2 cellular contexts compared by ENCODE assay signal in genomic region chr1:172400073-172400737, GRCh38.
TF ChIP-seq lines count a peak whose summit lies in the region.

No MANE protein-coding gene starts in this region.

TF ChIP-seq in A549, 52 proteins besides CTCF, POLR2A, EP300 and RAD21 (continued from another document):
- no peak for TF ChIP-seq NPAS2 (CRISPR knock-in tag; IDR thresholded peaks at IDR 0.05; ENCODE audit: borderline replicate concordance)

TF ChIP-seq in IMR-90, 13 proteins besides CTCF, POLR2A, EP300 and RAD21 (continued from another document):
- TF ChIP-seq BHLHE40 (IDR thresholded peaks at IDR 0.05; ENCODE audit: low read depth, low read length) (no peak), RCOR1 (IDR thresholded peaks at IDR 0.05; ENCODE audit: insufficient replicate concordance, low read length) (no peak), FOS (IDR thresholded peaks at IDR 0.05; ENCODE audit: low read depth, low read length) (no peak), SMC3 (IDR thresholded peaks at IDR 0.05; ENCODE audit: low read depth, low read length) (no peak), CHD1 (IDR thresholded peaks at IDR 0.05; ENCODE audit: low read depth, low read length) (no peak), RFX5 (IDR thresholded peaks at IDR 0.05; ENCODE audit: low read depth, low read length) (no peak), MAFK (IDR thresholded peaks at IDR 0.05; ENCODE audit: low read depth, low read length) (no peak), NFE2L2 (IDR thresholded peaks at IDR 0.05; ENCODE audit: low read depth, low read length) (no peak), MXI1 (IDR thresholded peaks at IDR 0.05; ENCODE audit: borderline replicate concordance, low read depth, low read length) (no peak)
- TF ChIP-seq, protein P1, sequence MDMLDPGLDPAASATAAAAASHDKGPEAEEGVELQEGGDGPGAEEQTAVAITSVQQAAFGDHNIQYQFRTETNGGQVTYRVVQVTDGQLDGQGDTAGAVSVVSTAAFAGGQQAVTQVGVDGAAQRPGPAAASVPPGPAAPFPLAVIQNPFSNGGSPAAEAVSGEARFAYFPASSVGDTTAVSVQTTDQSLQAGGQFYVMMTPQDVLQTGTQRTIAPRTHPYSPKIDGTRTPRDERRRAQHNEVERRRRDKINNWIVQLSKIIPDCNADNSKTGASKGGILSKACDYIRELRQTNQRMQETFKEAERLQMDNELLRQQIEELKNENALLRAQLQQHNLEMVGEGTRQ (IDR thresholded peaks at IDR 0.05; ENCODE audit: low read depth, low read length), result no peak
- TF ChIP-seq, protein P2, sequence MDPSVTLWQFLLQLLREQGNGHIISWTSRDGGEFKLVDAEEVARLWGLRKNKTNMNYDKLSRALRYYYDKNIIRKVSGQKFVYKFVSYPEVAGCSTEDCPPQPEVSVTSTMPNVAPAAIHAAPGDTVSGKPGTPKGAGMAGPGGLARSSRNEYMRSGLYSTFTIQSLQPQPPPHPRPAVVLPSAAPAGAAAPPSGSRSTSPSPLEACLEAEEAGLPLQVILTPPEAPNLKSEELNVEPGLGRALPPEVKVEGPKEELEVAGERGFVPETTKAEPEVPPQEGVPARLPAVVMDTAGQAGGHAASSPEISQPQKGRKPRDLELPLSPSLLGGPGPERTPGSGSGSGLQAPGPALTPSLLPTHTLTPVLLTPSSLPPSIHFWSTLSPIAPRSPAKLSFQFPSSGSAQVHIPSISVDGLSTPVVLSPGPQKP (IDR thresholded peaks at IDR 0.05; ENCODE audit: borderline replicate concordance, low read depth, low read length), result no peak
